In genomic region chr3:24968076-24968475, GRCh38 we compare ENCODE assay signal across 17 cellular contexts.
A peak's percentile ranks its signal among the peaks of the same experiment; 100 is the strongest.
DNase-seq lines count a peak whose midpoint lies in the region; ATAC-seq and TF ChIP-seq lines count a peak whose summit lies in the region.
"Had no signal": no experiment of that assay in that cellular context is flagged by ENCODE, and none has a peak within 500 bp of the region (broad histone marks: within the 10 kb centered on the region; RNA-seq: fewer than 3 reads in every experiment).

No MANE protein-coding gene starts in this region.

- H3K36me3 ChIP-seq in WERI-Rb-1 (no peaks in the 10 kb centered on the region), urinary bladder (ENCODE audit: insufficient read depth) (no peaks in the 10 kb centered on the region)
- H3K36me3 ChIP-seq: HAP-1 had no signal

- H3K4me3 ChIP-seq in WERI-Rb-1 (ENCODE audit: low read depth, low read length): no peak overlapping the region
- H3K4me3 ChIP-seq in urinary bladder (ENCODE audit: low read depth, low read length): no peak overlapping the region
- H3K4me3 ChIP-seq: GM12878, HAP-1 had no signal

- DNase-seq in NCI-H82 (lab: John Stamatoyannopoulos, UW) (peak; percentile 26), NCI-H82 treated with DMSO at 0.1 percent for 48 hours (lab: John Stamatoyannopoulos, UW; ENCODE audit: unreplicated experiment) (no peak), NCI-H524 (lab: John Stamatoyannopoulos, UW) (peak; percentile 43 to 80), WERI-Rb-1 (no peak), HK-2 (ENCODE audit: unreplicated experiment) (no peak)
- DNase-seq: C1 segment of cervical spinal cord; Calu3; CD4-positive, alpha-beta memory T cell; COR-L47; DMS53; DMS79 treated with DMSO at 0.1 percent for 48 hours; GOT3 had no signal

- H3K9me3 ChIP-seq in WERI-Rb-1 (ENCODE audit: severe bottlenecking): no peaks in the 10 kb centered on the region
- H3K9me3 ChIP-seq: HAP-1 had no signal

- H3K4me1 ChIP-seq in urinary bladder (ENCODE audit: insufficient read depth): no peaks in the 10 kb centered on the region
- H3K4me1 ChIP-seq: HAP-1 had no signal

- no peak for ATAC-seq in GM21360 (IDR thresholded peaks at IDR 0.05; ENCODE audit: unreplicated experiment)
- no peak for ATAC-seq in GM18861 (IDR thresholded peaks at IDR 0.05; ENCODE audit: unreplicated experiment)
- ATAC-seq: GM12878 had no signal

- TF ChIP-seq CTCF in WERI-Rb-1 (IDR thresholded peaks at IDR 0.05; ENCODE audit: low read depth, low read length): no peak

- no peaks in the 10 kb centered on the region for H3K27me3 ChIP-seq in WERI-Rb-1 (ENCODE audit: insufficient read depth, low read depth, severe bottlenecking)

- peak overlapping the region; percentile 71 for H3K27ac ChIP-seq in WERI-Rb-1
- peak overlapping the region; percentile 23 for H3K27ac ChIP-seq in urinary bladder (ENCODE audit: low read depth)

Comparison
In these comparisons a context has a peak if more than half of its experiments do, and no peak if none do; other contexts are left out.
1. DNase-seq: peak in NCI-H82 (single experiment) and NCI-H524 (2 of 2); none in NCI-H82 treated with DMSO at 0.1 percent for 48 hours (single experiment), WERI-Rb-1 (single experiment) and HK-2 (single experiment).